In the genomic region with DNA sequence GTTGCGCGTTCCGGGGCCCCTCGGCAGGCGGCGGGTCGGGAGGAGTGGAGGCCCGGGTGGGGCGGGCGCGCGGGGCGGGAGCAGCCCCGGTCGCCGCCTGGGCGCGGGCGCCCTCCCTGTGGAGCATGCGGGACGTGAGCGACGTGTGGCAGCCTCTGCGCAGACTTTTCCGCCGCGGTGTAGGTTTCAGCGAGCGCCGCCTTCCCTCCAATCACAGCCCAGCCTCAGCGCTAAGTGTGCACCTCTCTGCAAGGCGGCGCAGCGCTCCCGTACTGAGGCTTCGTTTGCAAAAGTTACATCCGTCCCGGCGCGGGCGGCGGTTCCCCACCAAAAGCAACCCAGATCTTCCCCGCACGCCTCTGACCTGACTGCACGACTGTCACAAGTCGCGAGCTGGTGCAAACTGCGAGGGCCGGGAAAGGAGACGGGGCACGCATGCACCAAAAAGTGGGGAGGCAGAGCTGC, we compare ENCODE assay signal across 7 cellular contexts. TPM values are rescaled to one million over a fixed set of nuclear protein-coding genes. Genes with fewer than 3 reads are reported as not detected.
DNase-seq lines count a peak whose midpoint lies in the region; ATAC-seq and TF ChIP-seq lines count a peak whose summit lies in the region.

No MANE protein-coding gene starts in this region.

- no peaks in the 10 kb centered on the region for H3K9me3 ChIP-seq in esophagus squamous epithelium

- H3K9me3 Mint-ChIP-seq in natural killer cell, result no peaks in the 10 kb centered on the region

- H3K27ac ChIP-seq in esophagus squamous epithelium, result peak overlapping the region; percentile 82 to 98 (median 96)

- H3K27me3 Mint-ChIP-seq in natural killer cell (ENCODE audit: low read depth in 2 of 2), result no peaks in the 10 kb centered on the region

- peak in 1 of 6 experiments; percentile 12 for TF ChIP-seq CTCF in esophagus squamous epithelium (IDR thresholded peaks at IDR 0.05)
- TF ChIP-seq CTCF in natural killer cell (IDR thresholded peaks at IDR 0.05), result no peak

- H3K27ac Mint-ChIP-seq in natural killer cell, result peak overlapping the region in 1 of 2 donors; percentile 71

- TF ChIP-seq POLR2A in esophagus squamous epithelium (IDR thresholded peaks at IDR 0.05), result peak in 2 of 4 donors; percentile 21 to 60

- H3K4me1 ChIP-seq in esophagus squamous epithelium, result peaks cover 27 to 84% (median 47%) of the 10 kb centered on the region in 3 donors

- peaks cover 21 to 38% of the 10 kb centered on the region in 2 donors for H3K4me1 Mint-ChIP-seq in natural killer cell

- 0 to 10% methylated on average over 2 to 10 of the region's 51 CpGs for WGBS in esophagus squamous epithelium, 2 donors

- peak; percentile 60 for ATAC-seq in GM18511 (IDR thresholded peaks at IDR 0.05; ENCODE audit: unreplicated experiment)
- ATAC-seq in HG02852 (IDR thresholded peaks at IDR 0.05; ENCODE audit: unreplicated experiment), result peak; percentile 45
- peak; percentile 49 to 58 (median 54) for ATAC-seq in natural killer cell

- intact Hi-C loops in esophagus squamous epithelium (cut with DNase I) (loop anchor here (5.0 kb wide), 1 partner anchor 201 kb away; no protein-coding TSS in a partner anchor), natural killer cell (cut with micrococcal nuclease) (loop anchor here (5.0 to 10.0 kb wide), 3 partner anchors 39 to 476 kb away; no protein-coding TSS in a partner anchor)

- peak overlapping the region; percentile 88 for H3K4me3 Mint-ChIP-seq in natural killer cell

- peak overlapping the region; percentile 65 to 90 (median 82) for H3K4me3 ChIP-seq in esophagus squamous epithelium

- peak; percentile 31 for DNase-seq in NCI-H748 treated with DMSO at 0.1 percent for 48 hours (lab: John Stamatoyannopoulos, UW)
- peak; percentile 84 for DNase-seq in activated T-cell treated with anti-CD3 and anti-CD28 coated beads, Interleukin-2, amount 50 U/mL, for 1 hour
- DNase-seq in esophagus squamous epithelium (lab: John Stamatoyannopoulos, UW), result peak; percentile 22
- peak; percentile 42 for DNase-seq in natural killer cell
- DNase-seq in stimulated activated naive CD4-positive, alpha-beta T cell (lab: John Stamatoyannopoulos, UW), result peak; percentile 70 to 85 (median 77)

- H3K36me3 Mint-ChIP-seq in natural killer cell, result no peaks in the 10 kb centered on the region

- peaks cover 0 to 7% (median 0%) of the 10 kb centered on the region in 4 donors for H3K27me3 ChIP-seq in esophagus squamous epithelium

- H3K36me3 ChIP-seq in esophagus squamous epithelium, result no peaks in the 10 kb centered on the region

RNA-seq across cellular contexts. Expression of gene PFKFB3, which starts 1.2 kb away (rescaled TPM):
- total RNA-seq in esophagus squamous epithelium (10 to 100 TPM; 17.1 to 37.8 (median 26.2) TPM), natural killer cell (10 to 100 TPM; 33.4 to 59.7 (median 39.0) TPM)

Comparison
In these comparisons a context has a peak if more than half of its experiments do, and no peak if none do; other contexts are left out.
1. Peak in every context shown above with its lines: DNase-seq, ATAC-seq, H3K4me3 ChIP-seq and H3K27ac ChIP-seq.
2. DNase-seq: peak in every context shown above with its lines; median percentile 84 in activated T-cell treated with anti-CD3 and anti-CD28 coated beads, Interleukin-2, amount 50 U/mL, for 1 hour; 77 in stimulated activated naive CD4-positive, alpha-beta T cell; 42 in natural killer cell; 31 in NCI-H748 treated with DMSO at 0.1 percent for 48 hours; 22 in esophagus squamous epithelium.